ENCODE assay signal across 8 cellular contexts in the genomic region with DNA sequence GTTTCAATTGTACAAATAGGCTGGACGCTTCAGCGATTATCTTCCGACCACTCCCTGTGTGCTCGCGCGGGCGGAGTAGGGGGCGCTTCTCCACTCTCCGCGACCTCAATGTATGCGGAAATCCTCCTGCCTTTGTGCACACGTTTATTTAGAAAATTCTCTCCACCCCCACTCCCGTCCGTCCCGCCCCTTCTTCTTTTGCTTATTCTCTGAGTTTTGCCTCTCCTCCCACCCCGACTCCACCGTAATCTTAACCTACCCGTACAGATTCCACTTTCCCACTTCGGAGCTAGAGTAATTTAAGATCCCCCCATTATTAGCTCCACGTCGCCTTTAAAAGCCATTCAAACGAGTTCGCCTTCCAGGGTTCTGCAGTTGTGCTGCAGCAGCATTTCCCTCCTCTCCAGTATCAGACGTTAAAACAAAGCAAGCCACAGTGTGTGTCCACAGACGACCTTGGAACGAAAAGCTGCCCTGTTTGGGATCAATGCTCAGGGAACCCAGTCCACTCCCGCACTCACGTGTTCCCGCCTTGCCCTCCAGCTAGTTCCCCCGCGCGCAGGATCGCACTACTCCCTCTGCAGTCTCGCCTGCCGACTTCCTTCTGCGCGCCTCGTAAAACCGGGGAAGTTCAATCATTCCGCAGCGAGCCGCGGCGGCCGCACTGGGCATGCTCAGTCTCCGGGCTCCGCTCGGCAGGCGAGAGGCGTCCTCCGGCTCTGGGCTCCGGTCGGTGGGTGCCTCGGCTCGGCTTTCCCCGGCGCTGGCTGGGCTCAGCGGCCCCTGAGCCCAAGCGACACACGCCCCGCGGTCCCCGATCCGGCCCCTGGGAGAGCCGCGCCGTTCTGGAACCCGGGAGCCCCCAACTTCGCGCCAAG. TPM values are rescaled to one million over a fixed set of nuclear protein-coding genes. Genes with fewer than 3 reads are reported as not detected.
DNase-seq lines count a peak whose midpoint lies in the region; ATAC-seq and TF ChIP-seq lines count a peak whose summit lies in the region.

ANO6 (plus strand) TSS at position 677 of the 878 bp plus-strand sequence. CDS start 227 bp downstream, outside the sequence.

- peak within 1 kb of the TSS; percentile 95 for H3K27ac Mint-ChIP-seq in stimulated activated effector memory CD8-positive, alpha-beta T cell treated with anti-CD3 and anti-CD28 coated beads, Interleukin-12 subunit alpha, Interleukin-12 subunit beta, amount 100 ng/mL, for 72 hours

- H3K9ac ChIP-seq in DND-41 (ENCODE audit: low read depth, low read length) = peak within 1 kb of the TSS; percentile 75

- peak within 1 kb of the TSS; percentile 81 to 95 for H3K4me3 ChIP-seq in DND-41 (ENCODE audit: low read depth in 1 of 2, low read length in 2 of 2)
- H3K4me3 ChIP-seq in Peyer's patch = peak within 1 kb of the TSS; percentile 63 to 82 (median 76)

- peak; percentile 79 for ATAC-seq in DND-41 (ENCODE audit: insufficient read depth, low read depth)
- peak; percentile 75 for ATAC-seq in GM21723 (IDR thresholded peaks at IDR 0.05; ENCODE audit: unreplicated experiment)
- ATAC-seq in activated T-cell treated with anti-CD3 and anti-CD28 coated beads, Interleukin-2, amount 50 U/mL, for 4 hours = peak; percentile 86 to 90
- ATAC-seq in esophagus mucosa = peak; percentile 87
- peak; percentile 88 for ATAC-seq in stimulated activated effector memory CD8-positive, alpha-beta T cell treated with anti-CD3 and anti-CD28 coated beads, Interleukin-12 subunit alpha, Interleukin-12 subunit beta, amount 100 ng/mL, for 72 hours

- H3K4me2 ChIP-seq in DND-41 (ENCODE audit: insufficient read depth, low read length) = peak within 1 kb of the TSS; percentile 73

- H3K27me3 ChIP-seq in DND-41 (ENCODE audit: insufficient read depth, low read length, poor library complexity) (no peaks in the 10 kb centered on the region), Peyer's patch (no peaks in the 10 kb centered on the region)

- H3K27ac ChIP-seq in DND-41 (ENCODE audit: low read length) = peak within 1 kb of the TSS; percentile 96
- H3K27ac ChIP-seq in Peyer's patch = peak within 1 kb of the TSS; percentile 70 to 94 (median 91)

- H3K4me1 ChIP-seq in DND-41 (ENCODE audit: insufficient read depth, low read length) (peaks cover 41% of the 10 kb centered on the region), Peyer's patch (peaks cover 0 to 23% (median 2%) of the 10 kb centered on the region in 4 donors)

- peaks cover 50% of the 10 kb centered on the region for H3K4me1 Mint-ChIP-seq in activated T-cell treated with anti-CD3 and anti-CD28 coated beads, Interleukin-2, amount 50 U/mL, for 4 hours (ENCODE audit: low read depth)
- peaks cover 38% of the 10 kb centered on the region for H3K4me1 Mint-ChIP-seq in stimulated activated effector memory CD8-positive, alpha-beta T cell treated with anti-CD3 and anti-CD28 coated beads, Interleukin-12 subunit alpha, Interleukin-12 subunit beta, amount 100 ng/mL, for 72 hours

- DNase-seq in DND-41 = peak; percentile 89
- DNase-seq in KBM-7 = peak; percentile 93
- peak; percentile 88 to 94 (median 92) for DNase-seq in Peyer's patch
- peak; percentile 67 for DNase-seq in activated T-cell treated with anti-CD3 and anti-CD28 coated beads, Interleukin-2, amount 50 U/mL, for 4 hours
- peak; percentile 93 for DNase-seq in myocyte (ENCODE audit: low read depth)
- DNase-seq in stimulated activated effector memory CD8-positive, alpha-beta T cell treated with anti-CD3 and anti-CD28 coated beads, Interleukin-12 subunit alpha, Interleukin-12 subunit beta, amount 100 ng/mL, for 72 hours (ENCODE audit: low spot score in 2 of 2) = peak; percentile 67 to 89

- no peaks in the 10 kb centered on the region for H3K27me3 Mint-ChIP-seq in activated T-cell treated with anti-CD3 and anti-CD28 coated beads, Interleukin-2, amount 50 U/mL, for 4 hours (ENCODE audit: low read depth)

- peak; percentile 84 to 85 for TF ChIP-seq POLR2A in Peyer's patch (IDR thresholded peaks at IDR 0.05)

- H3K36me3 ChIP-seq in DND-41 (ENCODE audit: insufficient read depth, low read length) (no peaks in the 10 kb centered on the region; the same call in 1 of the 2 replicates), Peyer's patch (no peaks in the 10 kb centered on the region)

- peak within 1 kb of the TSS; percentile 90 for H2AFZ ChIP-seq in DND-41 (ENCODE audit: low read depth, low read length)

- TF ChIP-seq CTCF in DND-41 (IDR thresholded peaks at IDR 0.05; ENCODE audit: borderline replicate concordance, extremely low read depth, low read length, poor library complexity, severe bottlenecking) (peak; percentile 64), Peyer's patch (IDR thresholded peaks at IDR 0.05) (no peak)

- H3K9me3 ChIP-seq in DND-41 (ENCODE audit: insufficient read depth, low read length, severe bottlenecking) (no peaks in the 10 kb centered on the region), Peyer's patch (no peaks in the 10 kb centered on the region)

- peak within 1 kb of the TSS; percentile 92 for H3K4me3 Mint-ChIP-seq in activated T-cell treated with anti-CD3 and anti-CD28 coated beads, Interleukin-2, amount 50 U/mL, for 4 hours
- H3K4me3 Mint-ChIP-seq in stimulated activated effector memory CD8-positive, alpha-beta T cell treated with anti-CD3 and anti-CD28 coated beads, Interleukin-12 subunit alpha, Interleukin-12 subunit beta, amount 100 ng/mL, for 72 hours = peak within 1 kb of the TSS; percentile 92

- in situ Hi-C loops in KBM-7 (cut with MboI; ENCODE audit: low pct_unique_long_range_greater_than_20kb, low sequenced_read_pairs) = no loop called here

- peaks cover 47% of the 10 kb centered on the region for H3K79me2 ChIP-seq in DND-41 (ENCODE audit: insufficient read depth, low read length)

- H3K9me3 Mint-ChIP-seq in activated T-cell treated with anti-CD3 and anti-CD28 coated beads, Interleukin-2, amount 50 U/mL, for 4 hours = no peaks in the 10 kb centered on the region
- no peaks in the 10 kb centered on the region for H3K9me3 Mint-ChIP-seq in stimulated activated effector memory CD8-positive, alpha-beta T cell treated with anti-CD3 and anti-CD28 coated beads, Interleukin-12 subunit alpha, Interleukin-12 subunit beta, amount 100 ng/mL, for 72 hours

- peaks cover 14% of the 10 kb centered on the region; the same call in 1 of the 2 replicates for H4K20me1 ChIP-seq in DND-41 (ENCODE audit: insufficient read depth, low read length)

- no peaks in the 10 kb centered on the region for H3K36me3 Mint-ChIP-seq in activated T-cell treated with anti-CD3 and anti-CD28 coated beads, Interleukin-2, amount 50 U/mL, for 4 hours (ENCODE audit: insufficient read depth)
- H3K36me3 Mint-ChIP-seq in stimulated activated effector memory CD8-positive, alpha-beta T cell treated with anti-CD3 and anti-CD28 coated beads, Interleukin-12 subunit alpha, Interleukin-12 subunit beta, amount 100 ng/mL, for 72 hours = peaks cover 6% of the 10 kb centered on the region

RNA-seq across cellular contexts. Expression of gene ANO6, which starts in this region (rescaled TPM):
- total RNA-seq in Peyer's patch (10 to 100 TPM; 28.9 to 93.3 (median 57.5) TPM), esophagus mucosa (13.2 TPM), myocyte (89.3 and 92.2 TPM in 2 replicates)
- total RNA-seq in activated T-cell treated with anti-CD3 and anti-CD28 coated beads, Interleukin-2, amount 50 U/mL, for 4 hours = 10 to 100 TPM; 13.6 to 18.5 (median 16.3) TPM
- 25.1 TPM for polyA plus RNA-seq in myocyte (2012)

Comparison
In these comparisons a context has a peak if more than half of its experiments do, and no peak if none do; other contexts are left out.
1. Peak in every context shown above with its lines: DNase-seq, ATAC-seq, H3K4me3 ChIP-seq and H3K27ac ChIP-seq.